ENCODE assay signal across 8 cellular contexts in the genomic region with DNA sequence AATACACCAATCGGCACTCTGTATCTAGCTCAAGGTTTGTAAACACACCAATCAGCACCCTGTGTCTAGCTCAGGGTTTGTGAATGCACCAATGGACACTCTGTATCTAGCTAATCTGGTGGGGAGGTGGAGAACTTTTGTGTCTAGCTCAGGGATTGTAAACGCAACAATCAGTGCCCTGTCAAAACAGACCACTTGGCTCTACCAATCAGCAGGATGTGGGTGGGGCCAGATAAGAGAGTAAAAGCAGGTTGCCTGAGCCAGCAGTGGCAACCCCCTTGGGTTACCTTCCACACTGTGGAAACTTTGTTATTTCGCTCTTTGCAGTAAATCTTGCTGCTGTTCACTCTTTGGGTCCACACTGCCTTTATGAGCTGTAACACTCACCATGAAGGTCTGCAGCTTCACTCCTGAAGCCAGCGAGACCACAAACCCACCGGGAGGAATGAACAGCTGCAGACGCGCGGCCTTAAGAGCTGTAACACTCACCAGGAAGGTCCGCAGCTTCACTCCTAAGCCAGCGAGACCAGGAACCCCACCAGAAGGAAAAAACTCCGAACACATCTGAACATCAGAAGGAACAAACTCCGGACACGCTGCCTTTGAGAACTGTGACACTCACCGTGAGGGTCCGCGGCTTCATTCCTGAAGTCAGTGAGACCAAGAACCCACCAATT.
DNase-seq lines count a peak whose midpoint lies in the region; ATAC-seq and TF ChIP-seq lines count a peak whose summit lies in the region.
"Not testable (repeated sequence)": the region's sequence is repeated elsewhere in the genome, so short reads cannot be mapped to it uniquely, and the experiment has no call there.

No MANE protein-coding gene starts in this region.

- not testable (repeated sequence) for H3K4me1 Mint-ChIP-seq in activated T-cell treated with anti-CD3 and anti-CD28 coated beads, Interleukin-2, amount 50 U/mL, for 72 hours (ENCODE audit: low read depth); central memory CD8-positive, alpha-beta T cell; stimulated activated effector memory CD8-positive, alpha-beta T cell treated with anti-CD3 and anti-CD28 coated beads, Interleukin-12 subunit alpha, Interleukin-12 subunit beta, amount 100 ng/mL, for 72 hours
- H3K4me1 Mint-ChIP-seq in naive thymus-derived CD8-positive, alpha-beta T cell, result peaks cover 0 to 18% (median 5%) of the 10 kb centered on the region in 4 donors

- not testable (repeated sequence) for TF ChIP-seq POLR2A in testis (IDR thresholded peaks at IDR 0.05)

- peak overlapping the region; percentile 57 to 76 for H3K4me3 Mint-ChIP-seq in activated T-cell treated with anti-CD3 and anti-CD28 coated beads, Interleukin-2, amount 50 U/mL, for 72 hours
- peak overlapping the region; percentile 25 for H3K4me3 Mint-ChIP-seq in central memory CD8-positive, alpha-beta T cell
- peak overlapping the region in 8 of 10 donors; percentile 3 to 77 (median 46) for H3K4me3 Mint-ChIP-seq in naive thymus-derived CD8-positive, alpha-beta T cell
- H3K4me3 Mint-ChIP-seq in stimulated activated effector memory CD8-positive, alpha-beta T cell treated with anti-CD3 and anti-CD28 coated beads, Interleukin-12 subunit alpha, Interleukin-12 subunit beta, amount 100 ng/mL, for 72 hours, result peak overlapping the region; percentile 15

- peak; percentile 8 for DNase-seq in BE2C
- DNase-seq in SJCRH30, result peak; percentile 46 to 63
- not testable (repeated sequence) for DNase-seq in activated T-cell treated with anti-CD3 and anti-CD28 coated beads, Interleukin-2, amount 50 U/mL, for 72 hours; central memory CD8-positive, alpha-beta T cell (ENCODE audit: low spot score in 2 of 2); naive thymus-derived CD8-positive, alpha-beta T cell; stimulated activated effector memory CD8-positive, alpha-beta T cell treated with anti-CD3 and anti-CD28 coated beads, Interleukin-12 subunit alpha, Interleukin-12 subunit beta, amount 100 ng/mL, for 72 hours (ENCODE audit: low spot score in 2 of 2)
- peak; percentile 64 for DNase-seq in testis

- WGBS in liver, result 93% methylated on average over 16 of the region's 16 CpGs
- 68 to 72% methylated on average over 16 of the region's 16 CpGs for WGBS in testis, 2 donors

- not testable (repeated sequence) for H3K9me3 Mint-ChIP-seq in activated T-cell treated with anti-CD3 and anti-CD28 coated beads, Interleukin-2, amount 50 U/mL, for 72 hours; central memory CD8-positive, alpha-beta T cell; stimulated activated effector memory CD8-positive, alpha-beta T cell treated with anti-CD3 and anti-CD28 coated beads, Interleukin-12 subunit alpha, Interleukin-12 subunit beta, amount 100 ng/mL, for 72 hours
- peaks cover 0 to 14% (median 2%) of the 10 kb centered on the region in 9 donors for H3K9me3 Mint-ChIP-seq in naive thymus-derived CD8-positive, alpha-beta T cell

- H3K36me3 ChIP-seq in BE2C; SJCRH30; liver (ENCODE audit: control insufficient read depth in 4 of 4, insufficient read depth in 3 of 4, low read depth in 1 of 4, low read length in 3 of 4); testis (ENCODE audit: low read depth, missing control alignments): not testable (repeated sequence)

- not testable (repeated sequence) for TF ChIP-seq RAD21 in liver (IDR thresholded peaks at IDR 0.05)

- not testable (repeated sequence) for H3K27ac Mint-ChIP-seq in activated T-cell treated with anti-CD3 and anti-CD28 coated beads, Interleukin-2, amount 50 U/mL, for 72 hours; central memory CD8-positive, alpha-beta T cell (ENCODE audit: low read depth); naive thymus-derived CD8-positive, alpha-beta T cell; stimulated activated effector memory CD8-positive, alpha-beta T cell treated with anti-CD3 and anti-CD28 coated beads, Interleukin-12 subunit alpha, Interleukin-12 subunit beta, amount 100 ng/mL, for 72 hours

- TF ChIP-seq CTCF in BE2C (IDR thresholded peaks at IDR 0.05; ENCODE audit: low read depth, low read length); liver (IDR thresholded peaks at IDR 0.05; ENCODE audit: low read depth, low read length, missing input control); testis (IDR thresholded peaks at IDR 0.05): not testable (repeated sequence)

- not testable (repeated sequence) for H3K9me3 ChIP-seq in BE2C; SJCRH30 (replicated peaks); liver (ENCODE audit: control insufficient read depth in 4 of 4, low read length in 3 of 4); testis

- not testable (repeated sequence) for H3K9ac ChIP-seq in liver (ENCODE audit: low read depth in 1 of 2, low read length in 2 of 2)

- ATAC-seq in activated T-cell treated with anti-CD3 and anti-CD28 coated beads, Interleukin-2, amount 50 U/mL, for 72 hours (replicated peaks in 1 of 2); central memory CD8-positive, alpha-beta T cell (replicated peaks; ENCODE audit: extremely low read depth, poor library complexity, severe bottlenecking); naive thymus-derived CD8-positive, alpha-beta T cell; stimulated activated effector memory CD8-positive, alpha-beta T cell treated with anti-CD3 and anti-CD28 coated beads, Interleukin-12 subunit alpha, Interleukin-12 subunit beta, amount 100 ng/mL, for 72 hours: not testable (repeated sequence)

- POLR2A ChIA-PET in naive thymus-derived CD8-positive, alpha-beta T cell (lab: Charles Lee), result not testable (repeated sequence)

- not testable (repeated sequence) for H3K36me3 Mint-ChIP-seq in activated T-cell treated with anti-CD3 and anti-CD28 coated beads, Interleukin-2, amount 50 U/mL, for 72 hours (ENCODE audit: insufficient read depth in 2 of 2); central memory CD8-positive, alpha-beta T cell (ENCODE audit: insufficient read depth); stimulated activated effector memory CD8-positive, alpha-beta T cell treated with anti-CD3 and anti-CD28 coated beads, Interleukin-12 subunit alpha, Interleukin-12 subunit beta, amount 100 ng/mL, for 72 hours
- peaks cover 0 to 11% (median 2%) of the 10 kb centered on the region in 3 donors for H3K36me3 Mint-ChIP-seq in naive thymus-derived CD8-positive, alpha-beta T cell

- intact Hi-C loops in testis (cut with DNase I; ENCODE audit: low total_unique reads), result not testable (repeated sequence)

- H3K27me3 Mint-ChIP-seq in activated T-cell treated with anti-CD3 and anti-CD28 coated beads, Interleukin-2, amount 50 U/mL, for 72 hours (ENCODE audit: low read depth), result peaks cover 30% of the 10 kb centered on the region
- peaks cover 34% of the 10 kb centered on the region for H3K27me3 Mint-ChIP-seq in central memory CD8-positive, alpha-beta T cell
- H3K27me3 Mint-ChIP-seq in naive thymus-derived CD8-positive, alpha-beta T cell, result peaks cover 9 to 33% (median 14%) of the 10 kb centered on the region in 5 donors

- H3K4me3 ChIP-seq in BE2C (ENCODE audit: low read depth, low read length); liver (ENCODE audit: low read depth in 1 of 3, low read length in 3 of 3): not testable (repeated sequence)
- H3K4me3 ChIP-seq in SJCRH30, result peak overlapping the region; percentile 41
- H3K4me3 ChIP-seq in testis, result peak overlapping the region in 1 of 2 donors; percentile 45

- H3K4me1 ChIP-seq in BE2C, SJCRH30, testis: not testable (repeated sequence)
- H3K4me1 ChIP-seq in liver (ENCODE audit: control insufficient read depth in 4 of 4, insufficient read depth in 4 of 4, low read length in 3 of 4), result peaks cover 2 to 19% (median 12%) of the 10 kb centered on the region in 4 donors

- H3K27me3 ChIP-seq in BE2C; SJCRH30; liver (ENCODE audit: control insufficient read depth in 4 of 4, insufficient read depth in 4 of 4, low read length in 3 of 4); testis: not testable (repeated sequence)

- peak overlapping the region; percentile 88 for H3K27ac ChIP-seq in SJCRH30
- H3K27ac ChIP-seq in liver (ENCODE audit: low read depth in 1 of 2, low read length in 2 of 2); testis: not testable (repeated sequence)

TF ChIP-seq in liver, 16 proteins besides CTCF, POLR2A, EP300 and RAD21:
- peak; percentile 7 for TF ChIP-seq SP1 (IDR thresholded peaks at IDR 0.05)

Comparison
In these comparisons a context has a peak if more than half of its experiments do, and no peak if none do; other contexts are left out.
1. H3K4me3 Mint-ChIP-seq: peak in every context shown above with its lines; median percentile 66 in activated T-cell treated with anti-CD3 and anti-CD28 coated beads, Interleukin-2, amount 50 U/mL, for 72 hours; 46 in naive thymus-derived CD8-positive, alpha-beta T cell; 25 in central memory CD8-positive, alpha-beta T cell; 15 in stimulated activated effector memory CD8-positive, alpha-beta T cell treated with anti-CD3 and anti-CD28 coated beads, Interleukin-12 subunit alpha, Interleukin-12 subunit beta, amount 100 ng/mL, for 72 hours.